Comparison of ENCODE assay signal across 27 cellular contexts in the genomic region with DNA sequence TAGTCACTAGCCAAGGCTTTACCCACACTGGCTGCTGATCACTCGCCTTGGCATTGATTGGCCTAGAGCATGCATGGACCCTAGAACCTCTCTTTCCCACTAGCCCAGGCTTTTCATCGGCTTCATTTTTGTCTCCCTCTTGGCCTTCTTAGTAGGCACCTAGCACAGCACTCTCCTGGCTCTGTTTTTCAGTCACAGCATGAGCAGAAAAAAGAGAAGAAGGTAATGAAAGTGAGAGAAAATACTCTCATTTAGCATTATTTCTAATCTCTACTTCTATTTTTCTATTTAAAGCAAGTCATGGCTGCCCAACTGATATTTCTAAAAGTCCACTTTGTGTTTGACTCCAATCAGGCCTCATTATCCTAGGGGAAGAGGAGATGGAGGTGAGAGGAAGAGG.
"Had no signal": no experiment of that assay in that cellular context is flagged by ENCODE, and none has a peak within 500 bp of the region (broad histone marks: within the 10 kb centered on the region; RNA-seq: fewer than 3 reads in every experiment).

No MANE protein-coding gene starts in this region.

- H3K27ac ChIP-seq: body of pancreas, breast epithelium, WERI-Rb-1 had no signal

- H3K36me3 Mint-ChIP-seq: activated naive CD4-positive, alpha-beta T cell treated with anti-CD3 and anti-CD28 coated beads, Interleukin-2, amount 50 U/mL, for 24 hours; activated naive CD8-positive, alpha-beta T cell treated with anti-CD3 and anti-CD28 coated beads, Interleukin-2, amount 10 ng/mL, durations not matched to agents 7 days and 5 days had no signal

- H3K9me3 ChIP-seq: body of pancreas, breast epithelium had no signal

- H3K4me3 Mint-ChIP-seq: activated CD4-positive, alpha-beta T cell treated with anti-CD3 and anti-CD28 coated beads, Interleukin-2, amount 10 ng/mL, durations not matched to agents 24 days and 14 days; activated CD8-positive, alpha-beta T cell treated with anti-CD3 and anti-CD28 coated beads for 36 hours; activated naive CD4-positive, alpha-beta T cell treated with anti-CD3 and anti-CD28 coated beads, Interleukin-2, amount 50 U/mL, for 24 hours; activated naive CD8-positive, alpha-beta T cell treated with anti-CD3 and anti-CD28 coated beads, Interleukin-2, amount 10 ng/mL, durations not matched to agents 7 days and 5 days had no signal

- DNase-seq: activated CD4-positive, alpha-beta T cell treated with anti-CD3 and anti-CD28 coated beads, Interleukin-2, amount 10 ng/mL, durations not matched to agents 24 days and 14 days; activated CD4-positive, alpha-beta T cell treated with anti-CD3 and anti-CD28 coated beads, Interleukin-2, amount 50 U/mL, for 4 hours; activated CD8-positive, alpha-beta T cell treated with anti-CD3 and anti-CD28 coated beads for 36 hours; activated gamma-delta T cell; activated naive CD4-positive, alpha-beta T cell treated with Interleukin-2 at 50 U/mL for 16 hours; activated naive CD8-positive, alpha-beta T cell treated with anti-CD3 and anti-CD28 coated beads, Interleukin-2, amount 10 ng/mL, durations not matched to agents 7 days and 5 days; activated T-cell treated with anti-CD3 and anti-CD28 coated beads, Interleukin-2, amount 50 U/mL, for 1 hour; body of pancreas; MM.1S; MV-4-11; NCI-H1092; NCI-H1436 treated with DMSO at 0.1 percent for 48 hours; NCI-H1694 treated with DMSO at 0.1 percent for 48 hours; NCI-H2029; NCI-H510A; NCI-H526; NCI-H748 treated with DMSO at 0.1 percent for 48 hours; OCI-M1; Right ventricle myocardium superior; SW 1271; T-helper 1 cell; T-helper 2 cell; T-helper 9 cell; WERI-Rb-1 had no signal

- H3K4me1 Mint-ChIP-seq: activated CD4-positive, alpha-beta T cell treated with anti-CD3 and anti-CD28 coated beads, Interleukin-2, amount 10 ng/mL, durations not matched to agents 24 days and 14 days; activated naive CD4-positive, alpha-beta T cell treated with anti-CD3 and anti-CD28 coated beads, Interleukin-2, amount 50 U/mL, for 24 hours; activated naive CD8-positive, alpha-beta T cell treated with anti-CD3 and anti-CD28 coated beads, Interleukin-2, amount 10 ng/mL, durations not matched to agents 7 days and 5 days had no signal

- H3K27ac Mint-ChIP-seq: activated CD4-positive, alpha-beta T cell treated with anti-CD3 and anti-CD28 coated beads, Interleukin-2, amount 10 ng/mL, durations not matched to agents 24 days and 14 days; activated CD8-positive, alpha-beta T cell treated with anti-CD3 and anti-CD28 coated beads for 36 hours; activated naive CD4-positive, alpha-beta T cell treated with anti-CD3 and anti-CD28 coated beads, Interleukin-2, amount 50 U/mL, for 24 hours; activated naive CD8-positive, alpha-beta T cell treated with anti-CD3 and anti-CD28 coated beads, Interleukin-2, amount 10 ng/mL, durations not matched to agents 7 days and 5 days; activated T-helper 2 cell treated with anti-CD3 and anti-CD28 coated beads, Interferon-gamma antibody, Interleukin-2, Interleukin-4, amounts not matched to agents 10 μg/mL and 5 μg/mL and 100 μg/mL, durations not matched to agents 14 hours and 24 hours and 36 hours had no signal

- H3K9me3 Mint-ChIP-seq: activated CD4-positive, alpha-beta T cell treated with anti-CD3 and anti-CD28 coated beads, Interleukin-2, amount 10 ng/mL, durations not matched to agents 24 days and 14 days; activated CD8-positive, alpha-beta T cell treated with anti-CD3 and anti-CD28 coated beads for 36 hours; activated naive CD4-positive, alpha-beta T cell treated with anti-CD3 and anti-CD28 coated beads, Interleukin-2, amount 50 U/mL, for 24 hours; activated naive CD8-positive, alpha-beta T cell treated with anti-CD3 and anti-CD28 coated beads, Interleukin-2, amount 10 ng/mL, durations not matched to agents 7 days and 5 days; activated T-helper 2 cell treated with anti-CD3 and anti-CD28 coated beads, Interferon-gamma antibody, Interleukin-2, Interleukin-4, amounts not matched to agents 10 μg/mL and 5 μg/mL and 100 μg/mL, durations not matched to agents 14 hours and 24 hours and 36 hours had no signal

- H3K4me3 ChIP-seq: body of pancreas, breast epithelium had no signal

- H3K27me3 ChIP-seq: body of pancreas, breast epithelium had no signal

- H3K4me1 ChIP-seq: body of pancreas, breast epithelium had no signal

- H3K27me3 Mint-ChIP-seq: activated CD4-positive, alpha-beta T cell treated with anti-CD3 and anti-CD28 coated beads, Interleukin-2, amount 10 ng/mL, durations not matched to agents 24 days and 14 days; activated CD8-positive, alpha-beta T cell treated with anti-CD3 and anti-CD28 coated beads for 36 hours; activated naive CD8-positive, alpha-beta T cell treated with anti-CD3 and anti-CD28 coated beads, Interleukin-2, amount 10 ng/mL, durations not matched to agents 7 days and 5 days had no signal

- H3K36me3 ChIP-seq: breast epithelium, WERI-Rb-1 had no signal

- ATAC-seq: activated CD8-positive, alpha-beta T cell treated with anti-CD3 and anti-CD28 coated beads for 36 hours; body of pancreas had no signal
